In genomic region chr4:97987019-97987648, GRCh38 we compare ENCODE assay signal across 8 cellular contexts.
A peak's percentile ranks its signal among the peaks of the same experiment; 100 is the strongest.
DNase-seq lines count a peak whose midpoint lies in the region; ATAC-seq and TF ChIP-seq lines count a peak whose summit lies in the region.

No MANE protein-coding gene starts in this region.

- no peaks in the 10 kb centered on the region for H3K36me3 Mint-ChIP-seq in activated CD8-positive, alpha-beta T cell treated with anti-CD3 and anti-CD28 coated beads for 36 hours (ENCODE audit: low read depth)
- no peaks in the 10 kb centered on the region for H3K36me3 Mint-ChIP-seq in activated CD8-positive, alpha-beta T cell treated with anti-CD3 and anti-CD28 coated beads, Interleukin-2, amount 10 ng/mL, durations not matched to agents 7 days and 5 days (ENCODE audit: low read depth)
- H3K36me3 Mint-ChIP-seq in type B pancreatic cell: no peaks in the 10 kb centered on the region

- no peaks in the 10 kb centered on the region for H3K27me3 Mint-ChIP-seq in activated CD8-positive, alpha-beta T cell treated with anti-CD3 and anti-CD28 coated beads for 36 hours
- no peaks in the 10 kb centered on the region for H3K27me3 Mint-ChIP-seq in activated CD8-positive, alpha-beta T cell treated with anti-CD3 and anti-CD28 coated beads, Interleukin-2, amount 10 ng/mL, durations not matched to agents 7 days and 5 days (ENCODE audit: low read depth)
- no peaks in the 10 kb centered on the region for H3K27me3 Mint-ChIP-seq in type B pancreatic cell

- intact Hi-C loops in activated CD8-positive, alpha-beta T cell treated with anti-CD3 and anti-CD28 coated beads for 36 hours (cut with micrococcal nuclease): no loop called here

- DNase-seq in activated CD8-positive, alpha-beta T cell treated with anti-CD3 and anti-CD28 coated beads for 36 hours: no peak
- no peak for DNase-seq in activated CD8-positive, alpha-beta T cell treated with anti-CD3 and anti-CD28 coated beads, Interleukin-2, amount 10 ng/mL, durations not matched to agents 7 days and 5 days
- DNase-seq in OCI-M1 (lab: John Stamatoyannopoulos, UW) (peak; percentile 66), fibroblast of peridontal ligament (ENCODE audit: extremely low read depth) (peak; percentile 12), type B pancreatic cell (ENCODE audit: extremely low spot score, unreplicated experiment) (no peak)

- no peak for ATAC-seq in activated CD8-positive, alpha-beta T cell treated with anti-CD3 and anti-CD28 coated beads for 36 hours
- no peak for ATAC-seq in activated CD8-positive, alpha-beta T cell treated with anti-CD3 and anti-CD28 coated beads, Interleukin-2, amount 10 ng/mL, durations not matched to agents 7 days and 5 days
- no peak for ATAC-seq in GM18517 (IDR thresholded peaks at IDR 0.05; ENCODE audit: unreplicated experiment)
- no peak for ATAC-seq in HG02981 (IDR thresholded peaks at IDR 0.05; ENCODE audit: unreplicated experiment)
- no peak for ATAC-seq in HG03095 (IDR thresholded peaks at IDR 0.05; ENCODE audit: unreplicated experiment)

- CTCF ChIA-PET in activated CD8-positive, alpha-beta T cell treated with anti-CD3 and anti-CD28 coated beads for 36 hours (lab: Charles Lee): interaction anchor here (0.6 to 0.8 kb wide), 2 partner anchors 14 to 431 kb away, joined by 3 read pairs; no protein-coding TSS in a partner anchor
- CTCF ChIA-PET in activated CD8-positive, alpha-beta T cell treated with anti-CD3 and anti-CD28 coated beads, Interleukin-2, amount 10 ng/mL, durations not matched to agents 7 days and 5 days (lab: Charles Lee): no interaction called here

- H3K9me3 Mint-ChIP-seq in activated CD8-positive, alpha-beta T cell treated with anti-CD3 and anti-CD28 coated beads for 36 hours: peaks cover 4% of the 10 kb centered on the region
- no peaks in the 10 kb centered on the region for H3K9me3 Mint-ChIP-seq in activated CD8-positive, alpha-beta T cell treated with anti-CD3 and anti-CD28 coated beads, Interleukin-2, amount 10 ng/mL, durations not matched to agents 7 days and 5 days (ENCODE audit: insufficient read depth)
- H3K9me3 Mint-ChIP-seq in type B pancreatic cell: no peaks in the 10 kb centered on the region

- peak; percentile 33 for TF ChIP-seq CTCF in activated CD8-positive, alpha-beta T cell treated with anti-CD3 and anti-CD28 coated beads for 36 hours (IDR thresholded peaks at IDR 0.05)
- TF ChIP-seq CTCF in type B pancreatic cell (conservative IDR thresholded peaks at IDR 0.05): peak; percentile 80

- POLR2A ChIA-PET in activated CD8-positive, alpha-beta T cell treated with anti-CD3 and anti-CD28 coated beads for 36 hours (lab: Charles Lee): no interaction called here
- POLR2A ChIA-PET in activated CD8-positive, alpha-beta T cell treated with anti-CD3 and anti-CD28 coated beads, Interleukin-2, amount 10 ng/mL, durations not matched to agents 7 days and 5 days (lab: Charles Lee): no interaction called here

- no peak overlapping the region for H3K4me3 Mint-ChIP-seq in activated CD8-positive, alpha-beta T cell treated with anti-CD3 and anti-CD28 coated beads for 36 hours
- H3K4me3 Mint-ChIP-seq in activated CD8-positive, alpha-beta T cell treated with anti-CD3 and anti-CD28 coated beads, Interleukin-2, amount 10 ng/mL, durations not matched to agents 7 days and 5 days: no peak overlapping the region
- no peak overlapping the region for H3K4me3 Mint-ChIP-seq in type B pancreatic cell

- no peak overlapping the region for H3K27ac Mint-ChIP-seq in activated CD8-positive, alpha-beta T cell treated with anti-CD3 and anti-CD28 coated beads for 36 hours
- H3K27ac Mint-ChIP-seq in activated CD8-positive, alpha-beta T cell treated with anti-CD3 and anti-CD28 coated beads, Interleukin-2, amount 10 ng/mL, durations not matched to agents 7 days and 5 days: no peak overlapping the region
- no peak overlapping the region for H3K27ac Mint-ChIP-seq in type B pancreatic cell

- H3K4me1 Mint-ChIP-seq in activated CD8-positive, alpha-beta T cell treated with anti-CD3 and anti-CD28 coated beads for 36 hours (ENCODE audit: low read depth): no peaks in the 10 kb centered on the region
- no peaks in the 10 kb centered on the region for H3K4me1 Mint-ChIP-seq in activated CD8-positive, alpha-beta T cell treated with anti-CD3 and anti-CD28 coated beads, Interleukin-2, amount 10 ng/mL, durations not matched to agents 7 days and 5 days (ENCODE audit: low read depth)
- H3K4me1 Mint-ChIP-seq in type B pancreatic cell (ENCODE audit: unreplicated experiment): no peaks in the 10 kb centered on the region

Comparison
In these comparisons a context has a peak if more than half of its experiments do, and no peak if none do; other contexts are left out.
1. DNase-seq: peak in OCI-M1 (single experiment) and fibroblast of peridontal ligament (single experiment); none in activated CD8-positive, alpha-beta T cell treated with anti-CD3 and anti-CD28 coated beads for 36 hours (single experiment), activated CD8-positive, alpha-beta T cell treated with anti-CD3 and anti-CD28 coated beads, Interleukin-2, amount 10 ng/mL, durations not matched to agents 7 days and 5 days (single experiment) and type B pancreatic cell (single experiment).